ENCODE assay signal across 8 cellular contexts in the genomic region with DNA sequence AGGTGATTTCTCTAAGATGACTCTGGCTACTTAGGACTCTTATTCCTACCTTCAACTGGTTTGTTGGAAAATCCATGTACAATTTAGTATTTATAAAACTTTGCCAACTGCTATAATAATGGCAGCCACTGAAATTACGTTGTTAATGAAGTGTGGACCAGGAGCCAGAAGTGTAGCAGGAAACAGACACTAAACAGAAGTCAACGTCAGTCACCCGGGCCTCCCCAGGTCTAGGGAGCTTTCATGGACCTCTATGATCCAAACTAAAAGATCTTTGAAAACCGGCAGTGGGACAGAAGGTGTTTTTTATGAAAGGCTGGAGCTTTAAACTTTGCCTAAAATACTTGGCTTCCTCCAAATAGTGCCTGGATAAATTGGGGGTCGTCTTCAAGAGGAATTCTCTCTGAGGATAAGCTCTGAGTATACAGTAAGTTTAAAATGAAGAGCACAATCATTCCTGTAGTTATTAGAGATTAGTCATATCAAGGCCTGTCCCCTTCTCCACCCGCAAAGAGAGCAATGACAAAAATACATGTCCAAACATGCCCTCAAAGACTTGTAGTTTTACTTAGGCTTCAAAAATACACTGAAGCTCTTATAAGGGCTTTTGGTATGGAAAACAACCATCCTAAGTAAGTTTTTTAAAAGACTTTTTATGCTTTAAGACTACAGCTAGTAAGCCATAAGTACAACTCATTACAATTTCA. TPM values are rescaled to one million over a fixed set of nuclear protein-coding genes. Genes with fewer than 3 reads are reported as not detected.
DNase-seq lines count a peak whose midpoint lies in the region; ATAC-seq, FAIRE-seq and TF ChIP-seq lines count a peak whose summit lies in the region.

No MANE protein-coding gene starts in this region.

- TF ChIP-seq CTCF in BE2C (IDR thresholded peaks at IDR 0.05; ENCODE audit: low read depth, low read length), result no peak

- H3K27me3 ChIP-seq in BE2C, result no peaks in the 10 kb centered on the region

- no peak overlapping the region for H3K4me3 ChIP-seq in BE2C (ENCODE audit: low read depth, low read length)

- H3K9me3 ChIP-seq in BE2C, result no peaks in the 10 kb centered on the region

- FAIRE-seq in RCC 7860 (lab: Jason Lieb, UNC), result peak; percentile 15

- peaks cover 8% of the 10 kb centered on the region; the same call in 1 of the 2 replicates for H3K36me3 ChIP-seq in BE2C

- peaks cover 13% of the 10 kb centered on the region for H3K4me1 ChIP-seq in BE2C

- ATAC-seq in GM19463 (IDR thresholded peaks at IDR 0.05; ENCODE audit: unreplicated experiment), result peak; percentile 78

- DNase-seq in ACHN (peak; percentile 43), RCC 7860 (ENCODE audit: low spot score) (peak; percentile 49), hepatic stellate cell (ENCODE audit: low spot score) (peak; percentile 38), HK-2 (ENCODE audit: unreplicated experiment) (no peak), BE2C (no peak), medulla oblongata (ENCODE audit: extremely low spot score) (no peak), GM03348 (ENCODE audit: low spot score) (no peak)

- in situ Hi-C loops in ACHN (cut with HindIII; ENCODE audit: low pct_ligation_motif_present, low pct_unique_long_range_greater_than_20kb, low sequenced_read_pairs), result no loop called here

RNA-seq across cellular contexts. Expression of a gene that starts 34.6 kb away (rescaled TPM):
- polyA plus RNA-seq in BE2C (2012; ENCODE audit: insufficient read depth, insufficient read length, low read depth), result 7.5 TPM

RNA-seq across cellular contexts. Expression of a gene that starts 35.0 kb away (rescaled TPM):
- 17.4 TPM for polyA plus RNA-seq in BE2C (2012; ENCODE audit: insufficient read depth, insufficient read length, low read depth)

RNA-seq across cellular contexts. Expression of a gene that starts 59.2 kb away (rescaled TPM):
- polyA plus RNA-seq in BE2C (2012; ENCODE audit: insufficient read depth, insufficient read length, low read depth), result 0.76 TPM

RNA-seq across cellular contexts. Expression of a gene that starts 59.3 kb away (rescaled TPM):
- 10.5 TPM for polyA plus RNA-seq in BE2C (2012; ENCODE audit: insufficient read depth, insufficient read length, low read depth)

Comparison
In these comparisons a context has a peak if more than half of its experiments do, and no peak if none do; other contexts are left out.
1. DNase-seq: peak in ACHN (single experiment), RCC 7860 (single experiment) and hepatic stellate cell (single experiment); none in HK-2 (single experiment), BE2C (single experiment), medulla oblongata (single experiment) and GM03348 (single experiment).